ENCODE assay signal across 8 cellular contexts in the genomic region with DNA sequence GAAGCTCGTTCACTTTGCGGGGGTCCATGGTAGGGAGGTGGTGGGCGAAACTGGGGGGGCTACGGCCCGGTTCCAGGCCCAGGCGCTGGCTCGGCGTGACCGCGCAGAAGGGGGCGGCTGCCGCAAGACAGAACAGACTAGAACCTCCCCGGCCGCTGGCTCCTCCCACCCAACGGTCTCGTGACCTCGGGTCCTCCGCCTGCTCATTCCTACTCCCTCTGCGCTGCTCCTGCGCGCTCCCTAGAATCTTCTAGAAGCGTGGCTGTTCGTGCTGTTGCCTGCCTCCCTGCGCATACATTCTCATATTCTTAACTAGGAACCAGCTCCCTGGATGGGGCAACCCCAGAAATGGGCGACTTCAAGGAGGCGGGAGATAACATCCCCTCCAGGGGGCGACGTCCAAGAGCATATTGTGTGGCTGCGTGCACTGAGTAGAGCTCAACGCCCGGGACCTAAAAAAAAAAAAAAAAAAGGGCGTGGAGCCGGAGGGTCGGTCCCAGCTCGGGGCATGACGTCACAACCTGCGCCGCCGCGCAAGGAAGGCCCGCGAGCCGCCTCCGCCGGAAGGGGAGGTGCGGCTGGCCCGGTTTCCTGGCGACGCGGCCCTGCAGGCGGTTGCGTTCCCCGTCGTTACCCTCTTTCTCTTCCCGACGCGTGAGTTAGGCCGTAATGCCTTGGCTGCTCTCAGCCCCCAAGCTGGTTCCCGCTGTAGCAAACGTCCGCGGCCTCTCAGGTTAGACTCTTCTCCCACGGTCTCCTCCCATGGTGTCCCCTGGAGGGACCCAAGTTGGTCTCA.
A peak's percentile ranks its signal among the peaks of the same experiment; 100 is the strongest.
DNase-seq lines count a peak whose midpoint lies in the region; ATAC-seq and TF ChIP-seq lines count a peak whose summit lies in the region.

Gene ST13, minus strand, starts transcription at position 127 of the 796 bp plus-strand sequence. Its CDS starts 99 bp downstream, at position 28.
Gene XPNPEP3, plus strand, starts transcription at position 636 of the 796 bp plus-strand sequence. Its CDS starts 34 bp downstream, at position 670.

- H3K9me3 Mint-ChIP-seq in central memory CD8-positive, alpha-beta T cell: no peaks in the 10 kb centered on the region

- DNase-seq in AG10803 (ENCODE audit: low read depth) (peak; percentile 97), NCI-H446 (lab: John Stamatoyannopoulos, UW) (peak; percentile 95), iris pigment epithelial cell (ENCODE audit: low read depth) (peak; percentile 97)
- DNase-seq in activated CD4-positive, CD25-positive, alpha-beta regulatory T cell treated with anti-CD3 and anti-CD28 coated beads, Interleukin-2, amount 50 U/mL, for 16 hours (ENCODE audit: low read depth, low spot score): peak; percentile 93
- peak; percentile 95 for DNase-seq in central memory CD8-positive, alpha-beta T cell (ENCODE audit: low spot score in 2 of 2)
- DNase-seq in stimulated activated CD4-positive, alpha-beta T cell treated with anti-CD3 and anti-CD28 coated beads, Interleukin-12 subunit alpha, Interleukin-12 subunit beta, amount 100 ng/mL, for 24 hours (ENCODE audit: low read depth in 2 of 2): peak; percentile 95 to 96

- peak; percentile 11; the same call in 1 of the 2 replicates for TF ChIP-seq CTCF in AG10803 (conservative IDR thresholded peaks at IDR 0.05; ENCODE audit: low read length)

- peak within 1 kb of the TSS; percentile 97 for H3K27ac Mint-ChIP-seq in central memory CD8-positive, alpha-beta T cell (ENCODE audit: low read depth)

- peak within 1 kb of the TSS; percentile 97 for H3K4me3 Mint-ChIP-seq in central memory CD8-positive, alpha-beta T cell

- peak within 1 kb of the TSS; percentile 95 for H3K4me3 ChIP-seq in AG10803 (ENCODE audit: low read length)

- peak; percentile 80 for ATAC-seq in GM19025 (IDR thresholded peaks at IDR 0.05; ENCODE audit: low read depth, unreplicated experiment)
- peak; percentile 81 for ATAC-seq in HG03342 (IDR thresholded peaks at IDR 0.05; ENCODE audit: unreplicated experiment)
- ATAC-seq in central memory CD8-positive, alpha-beta T cell (replicated peaks; ENCODE audit: extremely low read depth, poor library complexity, severe bottlenecking): peak; percentile 91

- H3K36me3 Mint-ChIP-seq in central memory CD8-positive, alpha-beta T cell (ENCODE audit: insufficient read depth): peaks cover 25% of the 10 kb centered on the region

- H3K27me3 Mint-ChIP-seq in central memory CD8-positive, alpha-beta T cell: no peaks in the 10 kb centered on the region

- peaks cover 25% of the 10 kb centered on the region for H3K4me1 Mint-ChIP-seq in central memory CD8-positive, alpha-beta T cell

Comparison
In these comparisons a context has a peak if more than half of its experiments do, and no peak if none do; other contexts are left out.
1. Peak in every context shown above with its lines: DNase-seq, ATAC-seq and H3K4me3 ChIP-seq.